ENCODE assay signal across 1 cellular context in genomic region chr17:39965017-39965699, GRCh38.
TF ChIP-seq lines count a peak whose summit lies in the region.

No MANE protein-coding gene starts in this region.

TF ChIP-seq in SK-N-SH treated with all-trans-retinoic acid at 6 μM for 48 hours, 23 proteins besides CTCF, POLR2A, EP300 and RAD21 (continued from another document):
- TF ChIP-seq CSRNP3 (CRISPR knock-in tag; IDR thresholded peaks at IDR 0.05) (no peak), ZNF70 (CRISPR knock-in tag; IDR thresholded peaks at IDR 0.05) (no peak), ESRRG (CRISPR knock-in tag; IDR thresholded peaks at IDR 0.05) (no peak), RARB (CRISPR knock-in tag; IDR thresholded peaks at IDR 0.05) (no peak), ARNTL (CRISPR knock-in tag; IDR thresholded peaks at IDR 0.05; ENCODE audit: borderline replicate concordance, low read depth) (no peak), PATZ1 (CRISPR knock-in tag; IDR thresholded peaks at IDR 0.05; ENCODE audit: borderline replicate concordance) (no peak), ZC3H10 (CRISPR knock-in tag; IDR thresholded peaks at IDR 0.05) (no peak), ZFP3 (CRISPR knock-in tag; IDR thresholded peaks at IDR 0.05) (no peak), ZNF8 (CRISPR knock-in tag; IDR thresholded peaks at IDR 0.05) (no peak), POU6F1 (CRISPR knock-in tag; IDR thresholded peaks at IDR 0.05; ENCODE audit: borderline replicate concordance, low read depth) (no peak)
